In genomic region chr14:61103541-61104339, GRCh38 we compare ENCODE assay signal across 8 cellular contexts.
DNase-seq lines count a peak whose midpoint lies in the region; ATAC-seq and TF ChIP-seq lines count a peak whose summit lies in the region.

No MANE protein-coding gene starts in this region.

- intact Hi-C loops in colonic mucosa (cut with DNase I) = no loop called here
- intact Hi-C loops in uterus (cut with DNase I; ENCODE audit: low total_unique reads) = no loop called here
- intact Hi-C loops in posterior cingulate gyrus (cut with DNase I) = no loop called here

- peak overlapping the region; percentile 6 for H2AFZ ChIP-seq in mesenchymal stem cell (ENCODE audit: low read depth, low read length)

- no peak overlapping the region for H3K23ac ChIP-seq in mesenchymal stem cell (ENCODE audit: low read length in 2 of 2)

- peak overlapping the region in 1 of 2 experiments; percentile 74 for H3K14ac ChIP-seq in mesenchymal stem cell (ENCODE audit: low read length in 2 of 2)

- peak overlapping the region; percentile 98 for H2BK120ac ChIP-seq in mesenchymal stem cell (ENCODE audit: low read depth, low read length)

- peak overlapping the region; percentile 60 for H2BK15ac ChIP-seq in mesenchymal stem cell (ENCODE audit: low read depth, poor library complexity, severe bottlenecking)

- no peaks in the 10 kb centered on the region for H3K36me3 ChIP-seq in colonic mucosa
- peaks cover 0 to under 1% of the 10 kb centered on the region in 2 experiments for H3K36me3 ChIP-seq in mesenchymal stem cell (ENCODE audit: control insufficient read depth in 1 of 2, insufficient read depth in 2 of 2, low read depth in 1 of 2, low read length in 2 of 2)
- H3K36me3 ChIP-seq in uterus = no peaks in the 10 kb centered on the region

- no peaks in the 10 kb centered on the region for H3K79me1 ChIP-seq in mesenchymal stem cell (replicated peaks; ENCODE audit: low read length, poor library complexity, severe bottlenecking)

- H2AK5ac ChIP-seq in mesenchymal stem cell (ENCODE audit: low read length, severe bottlenecking) = peak overlapping the region; percentile 98

- peak overlapping the region; percentile 97 for H4K91ac ChIP-seq in mesenchymal stem cell (ENCODE audit: low read length)

- H3K27ac ChIP-seq in colonic mucosa (peak overlapping the region; percentile 47), mesenchymal stem cell (ENCODE audit: low read length, poor library complexity, severe bottlenecking) (peak overlapping the region; percentile 99), uterus (peak overlapping the region; percentile 57 to 64), caudate nucleus (ENCODE audit: low read depth, low read length) (no peak overlapping the region)

- H3K4me1 ChIP-seq in colonic mucosa = no peaks in the 10 kb centered on the region
- peaks cover 23% of the 10 kb centered on the region for H3K4me1 ChIP-seq in mesenchymal stem cell (ENCODE audit: control insufficient read depth, insufficient read depth, low read depth, low read length)
- H3K4me1 ChIP-seq in uterus = no peaks in the 10 kb centered on the region

- no peak for TF ChIP-seq CTCF in colonic mucosa (IDR thresholded peaks at IDR 0.05)
- TF ChIP-seq CTCF in uterus (IDR thresholded peaks at IDR 0.05) = no peak

- H3K4me3 ChIP-seq in colonic mucosa = no peak overlapping the region
- peak overlapping the region in 1 of 2 experiments; percentile 34 for H3K4me3 ChIP-seq in mesenchymal stem cell (ENCODE audit: insufficient read depth in 1 of 2, low read depth in 1 of 2, low read length in 2 of 2)
- H3K4me3 ChIP-seq in uterus = no peak overlapping the region

- no peaks in the 10 kb centered on the region for H3K27me3 ChIP-seq in colonic mucosa
- no peaks in the 10 kb centered on the region for H3K27me3 ChIP-seq in mesenchymal stem cell (ENCODE audit: control insufficient read depth in 1 of 2, insufficient read depth in 1 of 2, low read length in 2 of 2)
- no peaks in the 10 kb centered on the region for H3K27me3 ChIP-seq in uterus

- H3K9ac ChIP-seq in colonic mucosa (ENCODE audit: low read depth in 2 of 2, low read length in 2 of 2) (no peak overlapping the region), mesenchymal stem cell (ENCODE audit: low read length) (peak overlapping the region; percentile 80)

- 3% methylated on average over 11 of the region's 11 CpGs for WGBS in mesenchymal stem cell

- ATAC-seq in GM18508 (IDR thresholded peaks at IDR 0.05; ENCODE audit: insufficient read depth, unreplicated experiment) = peak; percentile 61
- peak; percentile 61 for ATAC-seq in HG02623 (IDR thresholded peaks at IDR 0.05; ENCODE audit: unreplicated experiment)

- peak overlapping the region; percentile 90 to 94 for H3K4ac ChIP-seq in mesenchymal stem cell (ENCODE audit: low read depth in 1 of 2, low read length in 2 of 2)

- DNase-seq in NOMO-1 treated with dmso at 0.1 percent for 144 hours (lab: John Stamatoyannopoulos, UW; ENCODE audit: unreplicated experiment) (peak; percentile 47), colonic mucosa (no peak), mesenchymal stem cell (peak; percentile 97), uterus (peak; percentile 49 to 60), posterior cingulate gyrus (no peak), caudate nucleus (lab: John Stamatoyannopoulos, UW) (no peak)

- TF ChIP-seq POLR2A in uterus (IDR thresholded peaks at IDR 0.05) = no peak

- H2BK5ac ChIP-seq in mesenchymal stem cell (ENCODE audit: low read depth, low read length, poor library complexity, severe bottlenecking) = peak overlapping the region; percentile 91

- peak overlapping the region; percentile 98 for H4K8ac ChIP-seq in mesenchymal stem cell (ENCODE audit: low read length)

- peak overlapping the region; percentile 21 for H3K4me2 ChIP-seq in mesenchymal stem cell (ENCODE audit: low read length, poor library complexity, severe bottlenecking)

- H3K18ac ChIP-seq in mesenchymal stem cell (ENCODE audit: low read depth in 1 of 2, low read length in 2 of 2) = peak overlapping the region; percentile 95

- H3K9me3 ChIP-seq in colonic mucosa (no peaks in the 10 kb centered on the region), mesenchymal stem cell (ENCODE audit: control insufficient read depth, low read length) (no peaks in the 10 kb centered on the region), uterus (no peaks in the 10 kb centered on the region)

- H2BK12ac ChIP-seq in mesenchymal stem cell (ENCODE audit: low read length in 2 of 2) = peak overlapping the region; percentile 34 to 84

Comparison
In these comparisons a context has a peak if more than half of its experiments do, and no peak if none do; other contexts are left out.
1. DNase-seq: peak in NOMO-1 treated with dmso at 0.1 percent for 144 hours (single experiment), mesenchymal stem cell (single experiment) and uterus (2 of 2); none in colonic mucosa (single experiment), posterior cingulate gyrus (0 of 10) and caudate nucleus (0 of 61).